ENCODE assay signal across 8 cellular contexts in the genomic region with DNA sequence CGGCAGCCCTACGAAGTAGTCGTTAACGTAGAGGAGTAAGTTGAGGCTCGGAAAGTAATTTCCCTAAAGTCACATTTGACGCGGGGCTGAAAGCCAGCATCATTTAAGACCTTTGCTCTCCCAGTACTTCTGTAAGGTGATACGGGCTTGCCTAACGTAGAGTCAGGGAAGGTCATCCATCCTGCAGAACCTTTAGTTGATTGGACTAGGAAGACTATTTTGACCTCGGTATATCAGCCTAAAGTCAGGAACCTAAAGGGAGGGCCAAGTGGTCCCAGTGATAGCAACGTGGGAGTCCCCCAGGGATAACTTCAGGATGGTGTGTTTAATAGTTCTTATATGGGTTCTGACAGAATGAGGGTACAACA. TPM values are rescaled to one million over a fixed set of nuclear protein-coding genes. Genes with fewer than 3 reads are reported as not detected.
DNase-seq lines count a peak whose midpoint lies in the region; ATAC-seq and TF ChIP-seq lines count a peak whose summit lies in the region.

No MANE protein-coding gene starts in this region.

- TF ChIP-seq POLR2A in spleen (IDR thresholded peaks at IDR 0.05): no peak

- peaks cover under 1 to 62% (median 44%) of the 10 kb centered on the region in 6 donors for H3K36me3 ChIP-seq in spleen

- DNase-seq in HFF-Myc (ENCODE audit: extremely low read depth, low read depth) (no peak), spleen (no peak), GM13976 (ENCODE audit: low spot score) (no peak)
- DNase-seq in activated CD8-positive, alpha-beta T cell treated with anti-CD3 and anti-CD28 coated beads, Interleukin-2, amount 10 ng/mL, durations not matched to agents 7 days and 5 days: no peak

- ATAC-seq in activated CD8-positive, alpha-beta T cell treated with anti-CD3 and anti-CD28 coated beads, Interleukin-2, amount 10 ng/mL, durations not matched to agents 7 days and 5 days: no peak
- ATAC-seq in GM21390 (IDR thresholded peaks at IDR 0.05; ENCODE audit: unreplicated experiment) (no peak), HG02623 (IDR thresholded peaks at IDR 0.05; ENCODE audit: unreplicated experiment) (no peak), GM19397 (IDR thresholded peaks at IDR 0.05; ENCODE audit: unreplicated experiment) (no peak)

- POLR2A ChIA-PET in activated CD8-positive, alpha-beta T cell treated with anti-CD3 and anti-CD28 coated beads, Interleukin-2, amount 10 ng/mL, durations not matched to agents 7 days and 5 days (lab: Charles Lee): interaction anchor here (0.7 to 2.3 kb wide), 11 partner anchors 9 to 374 kb away, joined by 3 to 13 read pairs (median 5); no protein-coding TSS in a partner anchor

- in situ Hi-C loops in GM13976 (cut with MboI; ENCODE audit: low sequenced_read_pairs, unreplicated experiment): no loop called here

- 0 to 1% (median 1%) methylated on average over 9 to 11 of the region's 11 CpGs for WGBS in spleen, 5 donors

- no peaks in the 10 kb centered on the region for H3K27me3 Mint-ChIP-seq in activated CD8-positive, alpha-beta T cell treated with anti-CD3 and anti-CD28 coated beads, Interleukin-2, amount 10 ng/mL, durations not matched to agents 7 days and 5 days (ENCODE audit: low read depth)

- H3K9me3 Mint-ChIP-seq in activated CD8-positive, alpha-beta T cell treated with anti-CD3 and anti-CD28 coated beads, Interleukin-2, amount 10 ng/mL, durations not matched to agents 7 days and 5 days (ENCODE audit: insufficient read depth): no peaks in the 10 kb centered on the region

- peaks cover 11 to 56% (median 29%) of the 10 kb centered on the region in 6 donors for H3K4me1 ChIP-seq in spleen

- CTCF ChIA-PET in activated CD8-positive, alpha-beta T cell treated with anti-CD3 and anti-CD28 coated beads, Interleukin-2, amount 10 ng/mL, durations not matched to agents 7 days and 5 days (lab: Charles Lee): interaction anchor here (0.7 kb wide), 1 partner anchor 451 kb away, joined by 3 read pairs; no protein-coding TSS in a partner anchor

- peaks cover 29% of the 10 kb centered on the region for H3K4me1 Mint-ChIP-seq in activated CD8-positive, alpha-beta T cell treated with anti-CD3 and anti-CD28 coated beads, Interleukin-2, amount 10 ng/mL, durations not matched to agents 7 days and 5 days (ENCODE audit: low read depth)

- TF ChIP-seq CTCF in HFF-Myc (IDR thresholded peaks at IDR 0.05; ENCODE audit: low read depth, low read length, missing control alignments): no peak
- TF ChIP-seq CTCF in spleen (IDR thresholded peaks at IDR 0.05 in 8 of 11, conservative IDR thresholded peaks at IDR 0.05 in 3 of 11): no peak
- TF ChIP-seq CTCF in GM13976 (IDR thresholded peaks at IDR 0.05; ENCODE audit: borderline replicate concordance, control extremely low read depth, extremely low read depth, insufficient read depth, missing control alignments): no peak

- no peaks in the 10 kb centered on the region for H3K27me3 ChIP-seq in spleen (replicated peaks in 1 of 7)

- peak overlapping the region; percentile 97 for H3K27ac Mint-ChIP-seq in activated CD8-positive, alpha-beta T cell treated with anti-CD3 and anti-CD28 coated beads, Interleukin-2, amount 10 ng/mL, durations not matched to agents 7 days and 5 days

- intact Hi-C loops in spleen (cut with DNase I; ENCODE audit: low total_unique reads): loop anchor here (10.0 kb wide), 1 partner anchor 71 kb away; no protein-coding TSS in a partner anchor

- peaks cover 30% of the 10 kb centered on the region for H3K36me3 Mint-ChIP-seq in activated CD8-positive, alpha-beta T cell treated with anti-CD3 and anti-CD28 coated beads, Interleukin-2, amount 10 ng/mL, durations not matched to agents 7 days and 5 days (ENCODE audit: low read depth)

- peak overlapping the region; percentile 93 for H3K4me3 ChIP-seq in HFF-Myc (replicated peaks; ENCODE audit: low read depth, low read length)
- H3K4me3 ChIP-seq in iPS-11a (ENCODE audit: low read depth, low read length): peak overlapping the region; percentile 88
- peak overlapping the region; percentile 68 to 83 (median 77) for H3K4me3 ChIP-seq in spleen

- H3K4me3 Mint-ChIP-seq in activated CD8-positive, alpha-beta T cell treated with anti-CD3 and anti-CD28 coated beads, Interleukin-2, amount 10 ng/mL, durations not matched to agents 7 days and 5 days: peak overlapping the region; percentile 96

- H3K9me3 ChIP-seq in spleen: no peaks in the 10 kb centered on the region

- H3K27ac ChIP-seq in spleen: peak overlapping the region; percentile 61 to 93 (median 88)

RNA-seq across cellular contexts. Expression of a gene that starts 0.7 kb away (rescaled TPM):
- total RNA-seq in activated CD8-positive, alpha-beta T cell treated with anti-CD3 and anti-CD28 coated beads, Interleukin-2, amount 10 ng/mL, durations not matched to agents 7 days and 5 days: 10 to 100 TPM; 61.3 to 63.5 TPM
- 100 to 1,000 TPM in 6 of 7 donors, 10 to 100 TPM in 1; 70.4 to 182 (median 140) TPM for total RNA-seq in spleen
- polyA plus RNA-seq in spleen: 10 to 100 TPM; 21.4 to 54.7 (median 54.2) TPM

RNA-seq across cellular contexts. Expression of a gene that starts 29.7 kb away (rescaled TPM):
- under 1 TPM; 0.29 to 0.31 TPM for total RNA-seq in activated CD8-positive, alpha-beta T cell treated with anti-CD3 and anti-CD28 coated beads, Interleukin-2, amount 10 ng/mL, durations not matched to agents 7 days and 5 days
- total RNA-seq in spleen: 100 to 1,000 TPM; 141 to 596 (median 254) TPM
- 100 to 1,000 TPM in 1 of 3 donors, 10 to 100 TPM in 2; 47.4 to 251 (median 59.4) TPM for polyA plus RNA-seq in spleen

Comparison
In these comparisons a context has a peak if more than half of its experiments do, and no peak if none do; other contexts are left out.
1. RNA of a gene that starts 29.7 kb away (total RNA-seq): 141 to 596 TPM in spleen; 0.29 to 0.31 TPM in activated CD8-positive, alpha-beta T cell treated with anti-CD3 and anti-CD28 coated beads, Interleukin-2, amount 10 ng/mL, durations not matched to agents 7 days and 5 days; every median in the first group is over 100 times any median in the second.
2. Peak in every context shown above with its lines, with median percentiles within 50 percentile points of each other: H3K4me3 ChIP-seq.